ENCODE assay signal across 11 cellular contexts in genomic region chr5:156853055-156853454, GRCh38. TPM values are rescaled to one million over a fixed set of nuclear protein-coding genes. Genes with fewer than 3 reads are reported as not detected.
"Had no signal": no experiment of that assay in that cellular context is flagged by ENCODE, and none has a peak within 500 bp of the region (broad histone marks: within the 10 kb centered on the region; RNA-seq: fewer than 3 reads in every experiment).

No MANE protein-coding gene starts in this region.

RNA-seq across cellular contexts. Expression of gene PPP1R2B, which starts 3.0 kb away (rescaled TPM):
- total RNA-seq: activated CD8-positive, alpha-beta memory T cell treated with anti-CD3 and anti-CD28 coated beads, Interleukin-2, amount 10 ng/mL, durations not matched to agents 7 days and 5 days; astrocyte; bronchial epithelial cell; cardiac septum; cerebellum; endodermal cell; esophagus muscularis mucosa; foreskin keratinocyte; heart left ventricle; WTC11 had no signal
- polyA plus RNA-seq: adipose tissue, heart left ventricle had no signal
